1 cellular context compared by ENCODE assay signal in genomic region chr1:65997693-65998092, GRCh38.
TF ChIP-seq lines count a peak whose summit lies in the region.

No MANE protein-coding gene starts in this region.

TF ChIP-seq in A549, 52 proteins besides CTCF, POLR2A, EP300 and RAD21 (continued from another document):
- TF ChIP-seq REST (IDR thresholded peaks at IDR 0.05) (no peak), HDAC2 (IDR thresholded peaks at IDR 0.05) (no peak), MAX (IDR thresholded peaks at IDR 0.05) (no peak), NPAS2 (CRISPR knock-in tag; IDR thresholded peaks at IDR 0.05; ENCODE audit: borderline replicate concordance) (no peak), JUN (IDR thresholded peaks at IDR 0.05) (no peak), RCOR1 (IDR thresholded peaks at IDR 0.05; ENCODE audit: low read depth, low read length) (no peak), POLR2AphosphoS2 (conservative IDR thresholded peaks at IDR 0.05; ENCODE audit: low read length) (no peak), CHD2 (IDR thresholded peaks at IDR 0.05; ENCODE audit: low read length, partially characterized antibody) (no peak), ZNF302 (CRISPR knock-in tag; IDR thresholded peaks at IDR 0.05) (no peak), FOSB (CRISPR knock-in tag; IDR thresholded peaks at IDR 0.05) (no peak), ATOH8 (CRISPR knock-in tag; IDR thresholded peaks at IDR 0.05; ENCODE audit: low read depth) (no peak), SMC3 (IDR thresholded peaks at IDR 0.05) (no peak), PBX3 (IDR thresholded peaks at IDR 0.05) (no peak), HMGXB4 (CRISPR knock-in tag; IDR thresholded peaks at IDR 0.05; ENCODE audit: borderline replicate concordance) (no peak), NFE2L2 (conservative IDR thresholded peaks at IDR 0.05; ENCODE audit: low read length) (no peak), BHLHE40 (IDR thresholded peaks at IDR 0.05; ENCODE audit: low read depth, low read length) (no peak), CEBPB (IDR thresholded peaks at IDR 0.05) (no peak)
